15 cellular contexts compared by ENCODE assay signal in genomic region chr9:130193531-130194405, GRCh38. TPM values are rescaled to one million over a fixed set of nuclear protein-coding genes. Genes with fewer than 3 reads are reported as not detected.
DNase-seq lines count a peak whose midpoint lies in the region; ATAC-seq and TF ChIP-seq lines count a peak whose summit lies in the region.
"Had no signal": no experiment of that assay in that cellular context is flagged by ENCODE, and none has a peak within 500 bp of the region (broad histone marks: within the 10 kb centered on the region; RNA-seq: fewer than 3 reads in every experiment).

No MANE protein-coding gene starts in this region.

- intact Hi-C loops in activated CD4-positive, alpha-beta T cell treated with anti-CD3 and anti-CD28 coated beads for 36 hours (cut with DNase I, micrococcal nuclease), result no loop called here
- intact Hi-C loops in colonic mucosa (cut with DNase I), result no loop called here

- H3K27ac ChIP-seq in SK-N-SH (ENCODE audit: low read depth in 2 of 2, low read length in 1 of 2), result peak overlapping the region in 1 of 2 experiments; percentile 83; a peak in 2 of 4 replicates
- H3K27ac ChIP-seq in foreskin keratinocyte, result no peak overlapping the region
- peak overlapping the region; percentile 92 for H3K27ac ChIP-seq in rectal smooth muscle tissue (ENCODE audit: low read depth, low read length)
- H3K27ac ChIP-seq in colonic mucosa, result no peak overlapping the region
- H3K27ac ChIP-seq: parathyroid adenoma, tibial nerve had no signal

- H3F3A ChIP-seq in SK-N-SH (replicated peaks; ENCODE audit: insufficient read depth), result no peaks in the 10 kb centered on the region

- peaks cover 97% of the 10 kb centered on the region for H4K20me1 ChIP-seq in SK-N-SH (ENCODE audit: insufficient read depth)

- no peaks in the 10 kb centered on the region for H3K4me1 Mint-ChIP-seq in activated CD4-positive, alpha-beta T cell treated with anti-CD3 and anti-CD28 coated beads for 36 hours
- H3K4me1 Mint-ChIP-seq in activated CD4-positive, alpha-beta memory T cell treated with anti-CD3 and anti-CD28 coated beads, Interleukin-2, amount 10 ng/mL, durations not matched to agents 7 days and 5 days, result no peaks in the 10 kb centered on the region

- WGBS in SK-N-SH (ENCODE audit: low lambda C conversion rate), result 73% methylated on average over 24 of the region's 29 CpGs

- H2AFZ ChIP-seq in SK-N-SH (ENCODE audit: low read depth), result no peak overlapping the region
- H2AFZ ChIP-seq: parathyroid adenoma had no signal

- H3K9ac ChIP-seq in SK-N-SH (no peak overlapping the region), rectal smooth muscle tissue (ENCODE audit: low read length) (no peak overlapping the region), colonic mucosa (ENCODE audit: low read depth in 2 of 2, low read length in 2 of 2) (peak overlapping the region in 1 of 2 donors; percentile 17)
- H3K9ac ChIP-seq: parathyroid adenoma had no signal

- no peaks in the 10 kb centered on the region for H3K9me2 ChIP-seq in SK-N-SH

- H3K36me3 ChIP-seq in SK-N-SH (replicated peaks in 1 of 2; ENCODE audit: control insufficient read depth in 1 of 2, insufficient read depth in 2 of 2, low read length in 1 of 2) (no peaks in the 10 kb centered on the region), rectal smooth muscle tissue (ENCODE audit: control insufficient read depth, insufficient read depth, low read length) (no peaks in the 10 kb centered on the region), colonic mucosa (no peaks in the 10 kb centered on the region)
- H3K36me3 ChIP-seq: tibial nerve had no signal

- no peaks in the 10 kb centered on the region for H3K9me3 Mint-ChIP-seq in activated CD4-positive, alpha-beta T cell treated with anti-CD3 and anti-CD28 coated beads for 36 hours (ENCODE audit: low read depth)
- H3K9me3 Mint-ChIP-seq in activated CD4-positive, alpha-beta memory T cell treated with anti-CD3 and anti-CD28 coated beads, Interleukin-2, amount 10 ng/mL, durations not matched to agents 7 days and 5 days, result no peaks in the 10 kb centered on the region
- H3K9me3 Mint-ChIP-seq: CD8-positive, alpha-beta memory T cell; T-cell had no signal

- POLR2A ChIA-PET in SK-N-SH (lab: Yijun Ruan, JAX), result interaction anchor here (0.7 kb wide), 1 partner anchor 20 kb away, joined by 4 read pairs; no protein-coding TSS in a partner anchor
- POLR2A ChIA-PET in activated CD4-positive, alpha-beta T cell treated with anti-CD3 and anti-CD28 coated beads for 36 hours (lab: Charles Lee), result interaction anchor here (0.6 kb wide), 1 partner anchor 27 kb away, joined by 4 read pairs; no protein-coding TSS in a partner anchor
- POLR2A ChIA-PET in activated CD4-positive, alpha-beta memory T cell treated with anti-CD3 and anti-CD28 coated beads, Interleukin-2, amount 10 ng/mL, durations not matched to agents 7 days and 5 days (lab: Charles Lee), result no interaction called here

- H3K9me3 ChIP-seq in SK-N-SH (no peaks in the 10 kb centered on the region), colonic mucosa (no peaks in the 10 kb centered on the region)
- H3K9me3 ChIP-seq: tibial nerve had no signal

- peak; percentile 69 for DNase-seq in SK-N-SH
- DNase-seq in foreskin keratinocyte, result no peak
- no peak for DNase-seq in activated CD4-positive, alpha-beta T cell treated with anti-CD3 and anti-CD28 coated beads for 36 hours
- DNase-seq in activated CD4-positive, alpha-beta memory T cell treated with anti-CD3 and anti-CD28 coated beads, Interleukin-2, amount 10 ng/mL, durations not matched to agents 7 days and 5 days, result no peak
- no peak for DNase-seq in colonic mucosa
- no peak for DNase-seq in NK-92 (lab: John Stamatoyannopoulos, UW; ENCODE audit: unreplicated experiment)
- DNase-seq: CD8-positive, alpha-beta memory T cell; HCEC 1CT; Karpas-422; NCI-H526 treated with DMSO at 0.1 percent for 48 hours; T-cell had no signal

- no peak overlapping the region for H3K4me3 Mint-ChIP-seq in activated CD4-positive, alpha-beta T cell treated with anti-CD3 and anti-CD28 coated beads for 36 hours
- H3K4me3 Mint-ChIP-seq in activated CD4-positive, alpha-beta memory T cell treated with anti-CD3 and anti-CD28 coated beads, Interleukin-2, amount 10 ng/mL, durations not matched to agents 7 days and 5 days, result no peak overlapping the region
- H3K4me3 Mint-ChIP-seq: CD8-positive, alpha-beta memory T cell; T-cell had no signal

- TF ChIP-seq RAD21 in Ishikawa (IDR thresholded peaks at IDR 0.05; ENCODE audit: low read depth), result no peak
- TF ChIP-seq RAD21 in SK-N-SH (IDR thresholded peaks at IDR 0.05; ENCODE audit: low read length), result peak; percentile 23; the same call in 1 of the 2 replicates

- no peak overlapping the region for H3K4me3 ChIP-seq in SK-N-SH (ENCODE audit: low read depth in 2 of 2, low read length in 1 of 2)
- peak overlapping the region; percentile 18 for H3K4me3 ChIP-seq in rectal smooth muscle tissue (ENCODE audit: low read length)
- H3K4me3 ChIP-seq in colonic mucosa, result no peak overlapping the region
- H3K4me3 ChIP-seq: tibial nerve had no signal

- peaks cover 98% of the 10 kb centered on the region for H3K79me2 ChIP-seq in SK-N-SH (ENCODE audit: insufficient read depth)
- H3K79me2 ChIP-seq: parathyroid adenoma had no signal

- ATAC-seq in foreskin keratinocyte, result peak; percentile 36
- no peak for ATAC-seq in activated CD4-positive, alpha-beta T cell treated with anti-CD3 and anti-CD28 coated beads for 36 hours
- ATAC-seq: T-cell had no signal

- H3K4me1 ChIP-seq in SK-N-SH (ENCODE audit: control insufficient read depth in 1 of 2, insufficient read depth in 2 of 2, low read depth in 1 of 2, low read length in 1 of 2) (peaks cover 28 to 84% of the 10 kb centered on the region in 2 experiments), foreskin keratinocyte (peaks cover 14% of the 10 kb centered on the region), rectal smooth muscle tissue (ENCODE audit: control insufficient read depth, insufficient read depth, low read length) (peaks cover 82% of the 10 kb centered on the region), colonic mucosa (no peaks in the 10 kb centered on the region)
- H3K4me1 ChIP-seq: parathyroid adenoma had no signal

- no peak overlapping the region for H3K27ac Mint-ChIP-seq in activated CD4-positive, alpha-beta T cell treated with anti-CD3 and anti-CD28 coated beads for 36 hours
- no peak overlapping the region for H3K27ac Mint-ChIP-seq in activated CD4-positive, alpha-beta memory T cell treated with anti-CD3 and anti-CD28 coated beads, Interleukin-2, amount 10 ng/mL, durations not matched to agents 7 days and 5 days
- H3K27ac Mint-ChIP-seq: T-cell had no signal

- H3K36me3 Mint-ChIP-seq in activated CD4-positive, alpha-beta T cell treated with anti-CD3 and anti-CD28 coated beads for 36 hours (ENCODE audit: low read depth), result no peaks in the 10 kb centered on the region
- H3K36me3 Mint-ChIP-seq in activated CD4-positive, alpha-beta memory T cell treated with anti-CD3 and anti-CD28 coated beads, Interleukin-2, amount 10 ng/mL, durations not matched to agents 7 days and 5 days (ENCODE audit: low read depth), result no peaks in the 10 kb centered on the region
- H3K36me3 Mint-ChIP-seq: CD8-positive, alpha-beta memory T cell; T-cell had no signal

- TF ChIP-seq CTCF in SK-N-SH (IDR thresholded peaks at IDR 0.05), result no peak
- peak; percentile 28 for TF ChIP-seq CTCF in foreskin keratinocyte (conservative IDR thresholded peaks at IDR 0.05)
- no peak for TF ChIP-seq CTCF in colonic mucosa (IDR thresholded peaks at IDR 0.05)

- TF ChIP-seq EP300 in Ishikawa (IDR thresholded peaks at IDR 0.05; ENCODE audit: borderline replicate concordance) (no peak), SK-N-SH (IDR thresholded peaks at IDR 0.05; ENCODE audit: borderline replicate concordance in 1 of 2, low read depth in 1 of 2, low read length in 1 of 2) (no peak)

- H3K27me3 Mint-ChIP-seq in activated CD4-positive, alpha-beta T cell treated with anti-CD3 and anti-CD28 coated beads for 36 hours, result no peaks in the 10 kb centered on the region
- H3K27me3 Mint-ChIP-seq in activated CD4-positive, alpha-beta memory T cell treated with anti-CD3 and anti-CD28 coated beads, Interleukin-2, amount 10 ng/mL, durations not matched to agents 7 days and 5 days, result no peaks in the 10 kb centered on the region
- H3K27me3 Mint-ChIP-seq: T-cell had no signal

- CTCF ChIA-PET in SK-N-SH (lab: Yijun Ruan, JAX), result interaction anchor here (0.6 to 3.6 kb wide), 8 partner anchors 16 to 264 kb away, joined by 3 to 14 read pairs (median 5); no protein-coding TSS in a partner anchor
- CTCF ChIA-PET in activated CD4-positive, alpha-beta T cell treated with anti-CD3 and anti-CD28 coated beads for 36 hours (lab: Charles Lee), result interaction anchor here (0.6 kb wide), 1 partner anchor 44 kb away, joined by 3 read pairs; no protein-coding TSS in a partner anchor
- CTCF ChIA-PET in activated CD4-positive, alpha-beta memory T cell treated with anti-CD3 and anti-CD28 coated beads, Interleukin-2, amount 10 ng/mL, durations not matched to agents 7 days and 5 days (lab: Charles Lee), result interaction anchor here (0.6 kb wide), 1 partner anchor 52 kb away, joined by 5 read pairs; no protein-coding TSS in a partner anchor

- peak overlapping the region; percentile 41; the same call in 1 of the 2 replicates for H3K4me2 ChIP-seq in SK-N-SH

- no peaks in the 10 kb centered on the region for H3K27me3 ChIP-seq in SK-N-SH (ENCODE audit: insufficient read depth)
- no peaks in the 10 kb centered on the region for H3K27me3 ChIP-seq in foreskin keratinocyte
- H3K27me3 ChIP-seq in rectal smooth muscle tissue (ENCODE audit: control insufficient read depth, insufficient read depth, low read length), result no peaks in the 10 kb centered on the region
- no peaks in the 10 kb centered on the region for H3K27me3 ChIP-seq in colonic mucosa
- H3K27me3 ChIP-seq: tibial nerve had no signal

TF ChIP-seq in Ishikawa, 13 proteins besides CTCF, POLR2A, EP300 and RAD21:
- TF ChIP-seq TCF12 (IDR thresholded peaks at IDR 0.05; ENCODE audit: low read depth) (no peak), EGR1 (IDR thresholded peaks at IDR 0.05) (peak; percentile 43; the same call in 1 of the 2 replicates)
TF ChIP-seq in Ishikawa: peak in this region for 1.

TF ChIP-seq in SK-N-SH, 30 proteins besides CTCF, POLR2A, EP300 and RAD21:
- TF ChIP-seq FOXJ3 (CRISPR knock-in tag; IDR thresholded peaks at IDR 0.05), result 0 out of 2 replicates have a peak, but pooled peaks have one; percentile 30
- TF ChIP-seq MAX (IDR thresholded peaks at IDR 0.05; ENCODE audit: low read depth), result no peak

RNA-seq across cellular contexts. Expression of gene NCS1, which starts 21.6 kb away (rescaled TPM):
- 40.6 and 52.9 TPM in 2 replicates for polyA plus RNA-seq in SK-N-SH (2012; rRNA removed)
- polyA plus RNA-seq in SK-N-SH (2012; cell fraction: cytosol; rRNA removed), result 30.8 and 37.3 TPM in 2 replicates
- 21.5 and 23.7 TPM in 2 replicates for polyA plus RNA-seq in SK-N-SH (2012; cell fraction: nucleus; rRNA removed)
- total RNA-seq in foreskin keratinocyte, result 44.0 and 44.7 TPM in 2 replicates
- 36.2 and 39.1 TPM in 2 replicates for polyA plus RNA-seq in foreskin keratinocyte
- 10 to 100 TPM; 24.8 to 25.2 TPM for total RNA-seq in activated CD4-positive, alpha-beta T cell treated with anti-CD3 and anti-CD28 coated beads for 36 hours
- 1 to 10 TPM; 2.8 to 3.1 TPM for total RNA-seq in activated CD4-positive, alpha-beta memory T cell treated with anti-CD3 and anti-CD28 coated beads, Interleukin-2, amount 10 ng/mL, durations not matched to agents 7 days and 5 days
- 10 to 100 TPM in 1 of 2 donors, 1 to 10 TPM in 1; 3.8 to 21.3 TPM for total RNA-seq in colonic mucosa
